19 cellular contexts compared by ENCODE assay signal in the genomic region with DNA sequence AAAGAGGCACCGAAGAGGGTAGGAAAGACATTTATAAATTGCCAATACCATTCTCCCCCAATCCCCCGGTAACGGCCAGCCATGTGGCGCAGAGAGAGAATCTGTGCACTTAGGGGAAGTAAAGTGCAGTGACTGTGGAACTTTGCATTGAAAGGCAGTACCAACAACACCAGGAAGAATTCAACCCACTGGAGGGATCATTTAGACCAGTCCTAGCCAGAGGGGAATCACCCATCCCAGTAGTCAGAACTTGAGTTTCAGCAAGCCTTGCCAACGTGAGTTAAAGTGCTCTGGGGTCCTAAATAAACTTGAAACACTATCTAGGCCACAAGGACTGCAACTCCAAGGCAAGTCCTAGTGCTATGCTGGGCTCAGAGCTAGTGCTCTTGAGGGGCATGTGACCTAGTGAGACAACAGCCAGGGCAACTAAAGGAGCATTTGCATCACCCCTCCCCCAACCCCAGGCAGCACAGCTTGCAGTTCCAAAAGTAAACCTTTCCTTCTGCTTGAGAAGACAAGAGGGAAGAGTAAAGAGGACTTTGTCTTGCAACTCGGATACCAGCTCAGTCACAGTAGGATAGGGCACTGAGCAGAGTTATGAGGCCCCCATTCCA. TPM values are rescaled to one million over a fixed set of nuclear protein-coding genes. Genes with fewer than 3 reads are reported as not detected.
DNase-seq lines count a peak whose midpoint lies in the region; ATAC-seq and TF ChIP-seq lines count a peak whose summit lies in the region.
"Had no signal": no experiment of that assay in that cellular context is flagged by ENCODE, and none has a peak within 500 bp of the region (broad histone marks: within the 10 kb centered on the region; RNA-seq: fewer than 3 reads in every experiment).

No MANE protein-coding gene starts in this region.

- H3F3A ChIP-seq in GM23338 (replicated peaks; ENCODE audit: low read depth) (no peaks in the 10 kb centered on the region), neural progenitor cell (ENCODE audit: low read depth) (no peaks in the 10 kb centered on the region)

- no peak overlapping the region for H4K91ac ChIP-seq in mesenchymal stem cell (ENCODE audit: low read length)

- no peak overlapping the region for H3K14ac ChIP-seq in mesenchymal stem cell (ENCODE audit: low read length in 2 of 2)

- TF ChIP-seq CTCF in GM23338 (conservative IDR thresholded peaks at IDR 0.05; ENCODE audit: low read depth in 2 of 2) = no peak
- TF ChIP-seq CTCF in neural progenitor cell (IDR thresholded peaks at IDR 0.05) = no peak

- H2AFZ ChIP-seq in GM23338 (peak overlapping the region; percentile 72; the same call in 1 of the 2 replicates), neural progenitor cell (replicated peaks) (no peak overlapping the region), mesenchymal stem cell (ENCODE audit: low read depth, low read length) (no peak overlapping the region)

- H3K79me2 ChIP-seq in GM23338 (replicated peaks; ENCODE audit: insufficient read depth) (peaks cover 26% of the 10 kb centered on the region), neural progenitor cell (ENCODE audit: low read depth) (peaks cover 17% of the 10 kb centered on the region)

- peaks cover 4% of the 10 kb centered on the region; the same call in 1 of the 2 replicates for H3K36me3 ChIP-seq in GM23338 (ENCODE audit: insufficient read depth)
- H3K36me3 ChIP-seq in neural progenitor cell = no peaks in the 10 kb centered on the region
- peaks cover 0 to 4% of the 10 kb centered on the region in 2 experiments for H3K36me3 ChIP-seq in mesenchymal stem cell (ENCODE audit: control insufficient read depth in 1 of 2, insufficient read depth in 2 of 2, low read depth in 1 of 2, low read length in 2 of 2)

- 0 out of 2 replicates have a peak, but pooled peaks cover 5% of the 10 kb centered on the region for H3K9me2 ChIP-seq in GM23338 (ENCODE audit: insufficient read depth)

- H3K9me3 ChIP-seq in neural progenitor cell (ENCODE audit: low read depth) (no peaks in the 10 kb centered on the region), mesenchymal stem cell (ENCODE audit: control insufficient read depth, low read length) (no peaks in the 10 kb centered on the region)
- H3K9me3 ChIP-seq: psoas muscle had no signal

- no peak overlapping the region for H2AK5ac ChIP-seq in mesenchymal stem cell (ENCODE audit: low read length, severe bottlenecking)

- peaks cover 28% of the 10 kb centered on the region for H3K36me3 Mint-ChIP-seq in GM23338 (ENCODE audit: low read depth)
- H3K36me3 Mint-ChIP-seq in central memory CD8-positive, alpha-beta T cell (ENCODE audit: insufficient read depth) = peaks cover 8% of the 10 kb centered on the region
- H3K36me3 Mint-ChIP-seq in neural progenitor cell = peaks cover 20% of the 10 kb centered on the region

- H3K4me3 ChIP-seq in GM23338 (no peak overlapping the region), neural progenitor cell (no peak overlapping the region), mesenchymal stem cell (ENCODE audit: insufficient read depth in 1 of 2, low read depth in 1 of 2, low read length in 2 of 2) (no peak overlapping the region)
- H3K4me3 ChIP-seq: esophagus squamous epithelium, lung, psoas muscle had no signal

- H2BK12ac ChIP-seq in mesenchymal stem cell (ENCODE audit: low read length in 2 of 2) = no peak overlapping the region

- H2BK5ac ChIP-seq in mesenchymal stem cell (ENCODE audit: low read depth, low read length, poor library complexity, severe bottlenecking) = no peak overlapping the region

- H3K9ac ChIP-seq in neural progenitor cell (no peak overlapping the region), mesenchymal stem cell (ENCODE audit: low read length) (no peak overlapping the region)

- DNase-seq in GM23338 (ENCODE audit: low spot score) (peak; percentile 9), NAMALWA (ENCODE audit: low spot score) (peak; percentile 33), neural progenitor cell (ENCODE audit: low spot score) (peak; percentile 22), mesenchymal stem cell (no peak)
- no peak for DNase-seq in central memory CD8-positive, alpha-beta T cell (ENCODE audit: low spot score in 2 of 2)
- DNase-seq: activated CD4-positive, CD25-positive, alpha-beta regulatory T cell; activated T-cell treated with anti-CD3 and anti-CD28 coated beads, Interleukin-2, amount 50 U/mL, for 48 hours; esophagus squamous epithelium; glutamatergic neuron; immature natural killer cell; NCI-H146; NCI-H82; psoas muscle; small intestine had no signal

- H3K4ac ChIP-seq in mesenchymal stem cell (ENCODE audit: low read depth in 1 of 2, low read length in 2 of 2) = no peak overlapping the region

- H3K4me1 Mint-ChIP-seq in GM23338 (peaks cover 17% of the 10 kb centered on the region), neural progenitor cell (peaks cover 6% of the 10 kb centered on the region)
- H3K4me1 Mint-ChIP-seq in central memory CD8-positive, alpha-beta T cell = peaks cover 23% of the 10 kb centered on the region
- H3K4me1 Mint-ChIP-seq: nephron had no signal

- H4K20me1 ChIP-seq in GM23338 (replicated peaks; ENCODE audit: insufficient read depth) = no peaks in the 10 kb centered on the region
- H4K20me1 ChIP-seq in neural progenitor cell (ENCODE audit: low read depth) = no peaks in the 10 kb centered on the region

- no peak overlapping the region for H3K27ac ChIP-seq in GM23338 (ENCODE audit: low read depth)
- H3K27ac ChIP-seq in neural progenitor cell = peak overlapping the region; percentile 7
- H3K27ac ChIP-seq in mesenchymal stem cell (ENCODE audit: low read length, poor library complexity, severe bottlenecking) = no peak overlapping the region
- H3K27ac ChIP-seq: esophagus squamous epithelium, psoas muscle had no signal

- no peak overlapping the region for H2BK15ac ChIP-seq in mesenchymal stem cell (ENCODE audit: low read depth, poor library complexity, severe bottlenecking)

- H3K23ac ChIP-seq in mesenchymal stem cell (ENCODE audit: low read length in 2 of 2) = no peak overlapping the region

- H3K4me2 ChIP-seq in GM23338 (peak overlapping the region; percentile 57; the same call in 1 of the 2 replicates), neural progenitor cell (peak overlapping the region; percentile 63), mesenchymal stem cell (ENCODE audit: low read length, poor library complexity, severe bottlenecking) (no peak overlapping the region)

- peaks cover 20% of the 10 kb centered on the region for H3K4me1 ChIP-seq in GM23338 (ENCODE audit: insufficient read depth)
- peaks cover 16% of the 10 kb centered on the region for H3K4me1 ChIP-seq in neural progenitor cell
- peaks cover 1% of the 10 kb centered on the region for H3K4me1 ChIP-seq in mesenchymal stem cell (ENCODE audit: control insufficient read depth, insufficient read depth, low read depth, low read length)
- H3K4me1 ChIP-seq: esophagus squamous epithelium, psoas muscle had no signal

- H3K27ac Mint-ChIP-seq in GM23338 = no peak overlapping the region
- peak overlapping the region; percentile 77 for H3K27ac Mint-ChIP-seq in central memory CD8-positive, alpha-beta T cell (ENCODE audit: low read depth)
- H3K27ac Mint-ChIP-seq in neural progenitor cell = peak overlapping the region; percentile 57
- H3K27ac Mint-ChIP-seq: nephron had no signal

- WGBS in mesenchymal stem cell = 88% methylated on average over 6 of the region's 6 CpGs

- no peaks in the 10 kb centered on the region for H3K27me3 ChIP-seq in GM23338 (ENCODE audit: insufficient read depth)
- no peaks in the 10 kb centered on the region for H3K27me3 ChIP-seq in neural progenitor cell
- no peaks in the 10 kb centered on the region for H3K27me3 ChIP-seq in mesenchymal stem cell (ENCODE audit: control insufficient read depth in 1 of 2, insufficient read depth in 1 of 2, low read length in 2 of 2)
- H3K27me3 ChIP-seq: esophagus squamous epithelium had no signal

- H4K8ac ChIP-seq in mesenchymal stem cell (ENCODE audit: low read length) = no peak overlapping the region

- H3K4me3 Mint-ChIP-seq in GM23338 = no peak overlapping the region
- no peak overlapping the region for H3K4me3 Mint-ChIP-seq in central memory CD8-positive, alpha-beta T cell
- H3K4me3 Mint-ChIP-seq in neural progenitor cell = no peak overlapping the region
- H3K4me3 Mint-ChIP-seq: nephron had no signal

- H3K27me3 Mint-ChIP-seq in GM23338 (ENCODE audit: insufficient read depth, low read depth, poor library complexity) = peaks cover 3% of the 10 kb centered on the region
- H3K27me3 Mint-ChIP-seq in central memory CD8-positive, alpha-beta T cell = no peaks in the 10 kb centered on the region
- H3K27me3 Mint-ChIP-seq in neural progenitor cell (ENCODE audit: insufficient read depth, low read depth) = peaks cover 3% of the 10 kb centered on the region

- H3K9me3 Mint-ChIP-seq in GM23338 (peaks cover 26% of the 10 kb centered on the region), neural progenitor cell (peaks cover 22% of the 10 kb centered on the region)
- no peaks in the 10 kb centered on the region for H3K9me3 Mint-ChIP-seq in central memory CD8-positive, alpha-beta T cell

- ATAC-seq in GM23338 = peak; percentile 69
- no peak for ATAC-seq in central memory CD8-positive, alpha-beta T cell (replicated peaks; ENCODE audit: extremely low read depth, poor library complexity, severe bottlenecking)
- no peak for ATAC-seq in GM21367 (IDR thresholded peaks at IDR 0.05; ENCODE audit: unreplicated experiment)
- no peak for ATAC-seq in HG02885 (IDR thresholded peaks at IDR 0.05; ENCODE audit: poor library complexity, unreplicated experiment)
- ATAC-seq: Right ventricle myocardium inferior had no signal

- no peak overlapping the region for H2BK120ac ChIP-seq in mesenchymal stem cell (ENCODE audit: low read depth, low read length)

- H3K79me1 ChIP-seq in mesenchymal stem cell (replicated peaks; ENCODE audit: low read length, poor library complexity, severe bottlenecking) = peaks cover 31% of the 10 kb centered on the region

- H3K18ac ChIP-seq in mesenchymal stem cell (ENCODE audit: low read depth in 1 of 2, low read length in 2 of 2) = no peak overlapping the region

RNA-seq across cellular contexts. Expression of a gene that starts 15.0 kb away (rescaled TPM):
- total RNA-seq in GM23338 (2014; rRNA removed; shearing (Covaris generic)) = 24.9 and 28.8 TPM in 2 replicates
- 21.5 and 31.4 TPM in 2 replicates for polyA plus RNA-seq in GM23338 (2016; fragmentation: Nextera tagmentation; extraction: Ambion mirVana)
- 59.8 and 101 TPM in 2 replicates for total RNA-seq in neural progenitor cell (ENCODE audit: low replicate concordance)
- 7.6 TPM for polyA plus RNA-seq in mesenchymal stem cell (2013, experiment 1 of 2)
- 7.4 TPM for polyA plus RNA-seq in mesenchymal stem cell (2013, experiment 2 of 2)

RNA-seq across cellular contexts. Expression of a gene that starts 29.5 kb away (rescaled TPM):
- total RNA-seq in GM23338 (2014; rRNA removed; shearing (Covaris generic)) = 9.1 and 12.0 TPM in 2 replicates
- 29.2 and 29.7 TPM in 2 replicates for polyA plus RNA-seq in GM23338 (2016; fragmentation: Nextera tagmentation; extraction: Ambion mirVana)
- 9.8 and 13.2 TPM in 2 replicates for total RNA-seq in neural progenitor cell (ENCODE audit: low replicate concordance)
- polyA plus RNA-seq in mesenchymal stem cell (2013, experiment 1 of 2) = 13.2 TPM
- 13.2 TPM for polyA plus RNA-seq in mesenchymal stem cell (2013, experiment 2 of 2)

Comparison
In these comparisons a context has a peak if more than half of its experiments do, and no peak if none do; other contexts are left out.
1. DNase-seq: peak in GM23338 (single experiment), NAMALWA (single experiment) and neural progenitor cell (single experiment); none in central memory CD8-positive, alpha-beta T cell (0 of 2) and mesenchymal stem cell (single experiment).